ENCODE assay signal across 17 cellular contexts in the genomic region with DNA sequence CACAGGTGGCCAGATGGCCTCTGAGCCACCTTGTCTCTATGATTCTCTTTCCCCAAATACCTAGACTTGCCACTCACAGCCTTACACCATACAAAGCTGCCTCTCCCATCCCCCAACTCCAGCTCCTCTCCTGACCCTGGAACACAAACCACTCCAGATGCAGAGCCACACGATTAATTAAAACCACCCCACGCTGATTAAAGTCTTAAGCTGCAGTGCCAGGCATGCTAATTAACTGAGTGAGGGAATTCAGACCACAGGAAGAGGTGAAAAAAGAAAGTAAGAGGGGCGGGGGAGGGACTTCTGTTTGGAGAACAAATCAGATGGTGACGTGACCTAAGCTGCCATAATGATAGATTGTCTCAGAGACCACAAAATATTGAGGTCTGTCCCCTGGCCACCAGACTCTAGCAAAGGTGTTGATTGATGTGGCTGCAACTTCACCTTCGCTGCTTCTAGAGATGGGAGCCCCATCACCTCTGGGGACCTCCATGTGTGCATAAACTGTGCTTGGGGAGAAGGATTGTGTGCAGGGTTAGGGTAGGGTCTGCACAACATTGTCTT.
DNase-seq lines count a peak whose midpoint lies in the region; ATAC-seq and TF ChIP-seq lines count a peak whose summit lies in the region.
"Had no signal": no experiment of that assay in that cellular context is flagged by ENCODE, and none has a peak within 500 bp of the region (broad histone marks: within the 10 kb centered on the region; RNA-seq: fewer than 3 reads in every experiment).

No MANE protein-coding gene starts in this region.

- no peaks in the 10 kb centered on the region for H3K27me3 ChIP-seq in neural progenitor cell
- H3K27me3 ChIP-seq: BLaER1 had no signal

- H4K20me1 ChIP-seq in neural progenitor cell (ENCODE audit: low read depth), result no peaks in the 10 kb centered on the region
- H4K20me1 ChIP-seq: BLaER1 had no signal

- no peak overlapping the region for H2AFZ ChIP-seq in neural progenitor cell (replicated peaks)

- no peak overlapping the region for H3K4me2 ChIP-seq in neural progenitor cell
- H3K4me2 ChIP-seq: A549, BLaER1 had no signal

- no peak overlapping the region for H3K4me3 ChIP-seq in Jurkat, Clone E6-1 (ENCODE audit: low read length)
- no peak overlapping the region for H3K4me3 ChIP-seq in neural progenitor cell
- H3K4me3 ChIP-seq: A549, BLaER1, GM12878 had no signal

- peaks cover 7% of the 10 kb centered on the region for H3K9me3 Mint-ChIP-seq in neural progenitor cell

- H3K36me3 ChIP-seq in neural progenitor cell, result no peaks in the 10 kb centered on the region
- H3K36me3 ChIP-seq: BLaER1 had no signal

- no peak for ATAC-seq in HG03097 (IDR thresholded peaks at IDR 0.05; ENCODE audit: low FRiP score, unreplicated experiment)
- ATAC-seq: A549, GM12878 had no signal

- H3F3A ChIP-seq in neural progenitor cell (ENCODE audit: low read depth), result peaks cover 2% of the 10 kb centered on the region

- H3K9ac ChIP-seq in neural progenitor cell, result no peak overlapping the region
- H3K9ac ChIP-seq: BLaER1 had no signal

- H3K4me3 Mint-ChIP-seq in neural progenitor cell, result no peak overlapping the region
- H3K4me3 Mint-ChIP-seq: CD14-positive monocyte, H9 had no signal

- no peaks in the 10 kb centered on the region for H3K79me2 ChIP-seq in neural progenitor cell (ENCODE audit: low read depth)

- H3K9me3 ChIP-seq in neural progenitor cell (ENCODE audit: low read depth), result no peaks in the 10 kb centered on the region

- H3K4me1 Mint-ChIP-seq in neural progenitor cell, result peaks cover 4% of the 10 kb centered on the region
- H3K4me1 Mint-ChIP-seq: CD14-positive monocyte; CD4-positive, alpha-beta memory T cell had no signal

- peak; percentile 16 for DNase-seq in DMS 273 (lab: John Stamatoyannopoulos, UW; ENCODE audit: unreplicated experiment)
- no peak for DNase-seq in DMS 273 treated with DMSO at 0.1 percent for 48 hours (lab: John Stamatoyannopoulos, UW)
- peak; percentile 36 for DNase-seq in Jurkat, Clone E6-1 (ENCODE audit: low read depth, low spot score)
- DNase-seq in astrocyte of the hippocampus (ENCODE audit: low read depth, low spot score), result peak; percentile 33
- peak; percentile 62 for DNase-seq in neural progenitor cell (ENCODE audit: low spot score)
- no peak for DNase-seq in RKO (ENCODE audit: low spot score)
- DNase-seq: CD4-positive, alpha-beta memory T cell; DMS53; DND-41; EL; H9 had no signal

- peaks cover 3% of the 10 kb centered on the region for H3K27me3 Mint-ChIP-seq in neural progenitor cell (ENCODE audit: insufficient read depth, low read depth)

- no peak overlapping the region for H3K27ac ChIP-seq in neural progenitor cell
- H3K27ac ChIP-seq: 22Rv1, A549, BLaER1 had no signal

- TF ChIP-seq CTCF in neural progenitor cell (IDR thresholded peaks at IDR 0.05), result no peak

- H3K27ac Mint-ChIP-seq in neural progenitor cell, result no peak overlapping the region
- H3K27ac Mint-ChIP-seq: CD14-positive monocyte; CD4-positive, alpha-beta memory T cell; H9 had no signal

- H3K36me3 Mint-ChIP-seq in neural progenitor cell, result no peaks in the 10 kb centered on the region
- H3K36me3 Mint-ChIP-seq: CD14-positive monocyte; CD4-positive, alpha-beta memory T cell had no signal

- peaks cover 14% of the 10 kb centered on the region for H3K4me1 ChIP-seq in neural progenitor cell
- H3K4me1 ChIP-seq: BLaER1 had no signal

Comparison
In these comparisons a context has a peak if more than half of its experiments do, and no peak if none do; other contexts are left out.
1. DNase-seq: peak in DMS 273 (single experiment), Jurkat, Clone E6-1 (single experiment), astrocyte of the hippocampus (single experiment) and neural progenitor cell (single experiment); none in DMS 273 treated with DMSO at 0.1 percent for 48 hours (single experiment) and RKO (single experiment).